Comparison of ENCODE assay signal across 12 cellular contexts in the genomic region with DNA sequence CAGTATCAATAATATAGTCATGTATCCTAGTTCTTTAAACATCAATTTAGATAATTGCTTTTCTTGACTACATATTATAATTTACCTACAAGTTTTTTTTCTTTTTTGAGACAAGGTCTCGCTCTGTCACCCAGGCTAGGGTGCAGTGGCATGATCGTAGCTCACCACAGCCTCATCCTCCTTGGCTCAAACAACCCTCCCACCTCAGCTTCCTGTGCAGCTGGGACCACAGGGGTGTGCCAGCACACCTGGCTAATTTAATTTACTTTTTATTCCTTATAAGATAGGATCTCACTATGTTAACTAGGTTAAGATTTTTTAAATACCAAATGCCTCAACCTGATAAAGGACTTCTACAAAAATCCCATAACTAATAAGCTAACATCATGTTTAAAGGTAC. TPM values are rescaled to one million over a fixed set of nuclear protein-coding genes. Genes with fewer than 3 reads are reported as not detected.
DNase-seq lines count a peak whose midpoint lies in the region; ATAC-seq and TF ChIP-seq lines count a peak whose summit lies in the region.
"Had no signal": no experiment of that assay in that cellular context is flagged by ENCODE, and none has a peak within 500 bp of the region (broad histone marks: within the 10 kb centered on the region; RNA-seq: fewer than 3 reads in every experiment).

No MANE protein-coding gene starts in this region.

- WGBS in endodermal cell (ENCODE audit: insufficient coverage in 1 of 2, insufficient read length in 1 of 2), 2 experiments = 95 to 100% methylated on average over 2 of the region's 2 CpGs

- H3K9ac ChIP-seq in endodermal cell (ENCODE audit: extremely low read depth, low read length, poor library complexity, severe bottlenecking) = no peak overlapping the region

- TF ChIP-seq CTCF in endodermal cell (conservative IDR thresholded peaks at IDR 0.05) (no peak), chondrocyte (IDR thresholded peaks at IDR 0.05) (no peak)

- no peak overlapping the region for H3K4me3 Mint-ChIP-seq in endodermal cell
- no peak overlapping the region for H3K4me3 Mint-ChIP-seq in chondrocyte (ENCODE audit: unreplicated experiment)

- H3K27me3 Mint-ChIP-seq in endodermal cell (ENCODE audit: insufficient read depth) (no peaks in the 10 kb centered on the region), chondrocyte (ENCODE audit: low read depth) (no peaks in the 10 kb centered on the region)

- H3K36me3 Mint-ChIP-seq in endodermal cell (ENCODE audit: low read depth) = peaks cover 75% of the 10 kb centered on the region
- H3K36me3 Mint-ChIP-seq in chondrocyte (ENCODE audit: low read depth) = no peaks in the 10 kb centered on the region

- H3K27ac Mint-ChIP-seq in endodermal cell = no peak overlapping the region
- no peak overlapping the region for H3K27ac Mint-ChIP-seq in chondrocyte (ENCODE audit: unreplicated experiment)

- H3K9me3 Mint-ChIP-seq in endodermal cell = peaks cover 61% of the 10 kb centered on the region
- H3K9me3 Mint-ChIP-seq in chondrocyte (ENCODE audit: low read depth) = no peaks in the 10 kb centered on the region
- H3K9me3 Mint-ChIP-seq: immature natural killer cell had no signal

- peaks cover 81% of the 10 kb centered on the region for H3K9me3 ChIP-seq in endodermal cell (ENCODE audit: control insufficient read depth, low read length)
- H3K9me3 ChIP-seq: body of pancreas had no signal

- H3K4me1 ChIP-seq in endodermal cell (ENCODE audit: control insufficient read depth, insufficient read depth, low read length) = no peaks in the 10 kb centered on the region
- H3K4me1 ChIP-seq: body of pancreas had no signal

- no peak overlapping the region for H3K27ac ChIP-seq in endodermal cell (ENCODE audit: low read depth, low read length)
- H3K27ac ChIP-seq: body of pancreas had no signal

- H3K36me3 ChIP-seq in endodermal cell (ENCODE audit: control insufficient read depth, insufficient read depth, low read length) = peaks cover 45% of the 10 kb centered on the region

- H3K4me1 Mint-ChIP-seq in endodermal cell (no peaks in the 10 kb centered on the region), chondrocyte (ENCODE audit: low read depth) (peaks cover 4% of the 10 kb centered on the region)

- peak; percentile 78 for ATAC-seq in GM18511 (IDR thresholded peaks at IDR 0.05; ENCODE audit: unreplicated experiment)
- ATAC-seq in GM21737 (IDR thresholded peaks at IDR 0.05; ENCODE audit: unreplicated experiment) = peak; percentile 80
- ATAC-seq in GM18873 (IDR thresholded peaks at IDR 0.05; ENCODE audit: low FRiP score, unreplicated experiment) = no peak
- ATAC-seq: body of pancreas had no signal

- peak overlapping the region; percentile 67 for H3K4me3 ChIP-seq in endodermal cell (ENCODE audit: low read length)
- H3K4me3 ChIP-seq: body of pancreas had no signal

- H3K27me3 ChIP-seq in endodermal cell (ENCODE audit: control insufficient read depth, insufficient read depth, low read length, poor library complexity, severe bottlenecking) = no peaks in the 10 kb centered on the region
- H3K27me3 ChIP-seq: body of pancreas had no signal

- DNase-seq in T-helper 22 cell (ENCODE audit: low read depth) = peak; percentile 11
- DNase-seq in endodermal cell = no peak
- no peak for DNase-seq in OCI-M2 (lab: John Stamatoyannopoulos, UW; ENCODE audit: unreplicated experiment)
- DNase-seq in HT-29 (ENCODE audit: low spot score) = no peak
- DNase-seq in chondrocyte (ENCODE audit: low spot score) = no peak
- DNase-seq: body of pancreas, DMS79, NCI-H446 had no signal

RNA-seq across cellular contexts. Expression of a gene that starts 21.1 kb away (rescaled TPM):
- total RNA-seq in endodermal cell (10 to 100 TPM; 46.6 to 50.8 TPM), chondrocyte (31.5 to 34.2 TPM (median 34.2 TPM) in 3 replicates)
- polyA plus RNA-seq in endodermal cell (2013, experiment 1 of 2) = 26.2 TPM
- 25.2 TPM for polyA plus RNA-seq in endodermal cell (2013, experiment 2 of 2)
- 21.0 and 24.1 TPM in 2 replicates for total RNA-seq in HT-29 (2014; rRNA removed; shearing (Covaris generic))

RNA-seq across cellular contexts. Expression of a gene that starts 37.0 kb away (rescaled TPM):
- 10 to 100 TPM; 25.4 to 38.6 TPM for total RNA-seq in endodermal cell
- polyA plus RNA-seq in endodermal cell (2013, experiment 1 of 2) = 25.8 TPM
- polyA plus RNA-seq in endodermal cell (2013, experiment 2 of 2) = 28.3 TPM
- total RNA-seq in HT-29 (2014; rRNA removed; shearing (Covaris generic)) = 15.9 TPM in 2 replicates
- total RNA-seq in chondrocyte = 15.1 to 24.1 TPM (median 16.4 TPM) in 3 replicates
